8 cellular contexts compared by ENCODE assay signal in the genomic region with DNA sequence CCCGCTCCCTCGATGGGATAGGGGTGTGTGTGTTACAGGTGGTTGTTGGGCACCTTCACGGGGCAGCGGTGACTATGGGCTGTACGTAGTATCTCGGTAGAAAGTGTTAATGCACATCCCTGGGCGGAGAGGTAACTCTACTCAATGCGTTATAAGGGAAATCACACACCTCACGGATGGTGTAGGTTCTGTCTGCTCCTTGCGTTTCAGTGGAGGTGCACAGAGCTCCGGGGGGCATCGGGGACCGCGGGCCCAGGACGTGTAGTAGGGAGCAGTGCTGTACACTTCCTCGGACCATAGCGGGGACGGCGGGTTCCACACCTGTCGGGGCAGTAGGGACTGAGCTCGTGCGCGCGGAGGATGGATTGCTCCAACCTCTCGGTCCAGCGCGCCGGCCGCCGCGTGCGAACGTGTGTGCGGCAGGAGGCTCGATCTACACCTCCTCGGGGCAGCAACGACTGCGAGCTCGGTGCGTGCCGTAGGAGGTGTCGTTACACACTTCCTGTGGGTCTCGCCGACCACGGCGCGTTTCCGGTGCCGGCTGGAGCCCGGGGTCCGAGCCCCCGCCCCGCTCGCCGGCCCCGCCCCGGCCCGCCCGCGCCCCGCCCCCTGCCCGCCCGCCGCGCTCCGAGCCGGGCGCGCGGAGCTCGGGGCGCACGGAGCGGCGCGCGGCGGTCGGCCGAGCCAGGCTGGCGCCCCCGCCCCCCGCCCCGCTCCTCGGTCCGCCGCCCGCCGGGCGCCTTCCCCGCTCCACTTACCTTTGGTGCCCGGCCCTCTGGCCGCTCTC. TPM values are rescaled to one million over a fixed set of nuclear protein-coding genes. Genes with fewer than 3 reads are reported as not detected.
DNase-seq lines count a peak whose midpoint lies in the region; ATAC-seq and TF ChIP-seq lines count a peak whose summit lies in the region.

A gene with protein sequence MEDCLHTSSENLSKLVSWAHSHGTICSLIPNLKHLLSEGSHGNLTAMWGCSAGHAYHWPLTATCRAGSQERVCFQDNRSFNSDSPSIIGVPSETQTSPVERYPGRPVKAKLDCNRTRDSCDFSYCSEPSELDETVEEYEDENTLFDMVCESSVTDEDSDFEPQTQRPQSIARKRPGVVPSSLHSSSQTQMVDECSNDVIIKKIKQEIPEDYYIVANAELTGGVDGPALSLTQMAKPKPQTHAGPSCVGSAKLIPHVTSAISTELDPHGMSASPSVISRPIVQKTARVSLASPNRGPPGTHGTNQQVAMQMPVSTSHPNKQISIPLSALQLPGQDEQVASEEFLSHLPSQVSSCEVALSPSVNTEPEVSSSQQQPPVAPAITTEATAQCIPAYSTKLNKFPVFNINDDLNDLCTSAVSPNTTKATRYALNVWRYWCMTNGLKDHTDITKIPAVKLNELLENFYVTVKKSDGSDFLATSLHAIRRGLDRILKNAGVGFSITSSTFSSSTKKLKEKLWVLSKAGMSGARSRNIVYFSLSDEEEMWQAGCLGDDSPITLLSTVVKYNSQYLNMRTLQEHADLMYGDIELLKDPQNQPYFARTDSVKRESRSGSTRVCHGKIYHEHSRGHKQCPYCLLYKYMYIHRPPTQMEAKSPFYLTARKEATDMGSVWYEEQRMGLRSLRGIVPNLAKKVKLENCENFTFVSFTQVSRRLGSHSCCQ (plus strand): TSS at position 607 of the 787 bp plus-strand sequence. CDS start 87,254 bp downstream, outside the sequence.

- H3K36me3 Mint-ChIP-seq in activated naive CD8-positive, alpha-beta T cell = peaks cover 2% of the 10 kb centered on the region

- intact Hi-C loops in cardiac septum (cut with DNase I) = loop anchor here (10.0 kb wide), 1 partner anchor 102 kb away; the partner anchor contains the start of gene HSDL2

- TF ChIP-seq EP300 in upper lobe of left lung (IDR thresholded peaks at IDR 0.05) = no peak

- ATAC-seq in upper lobe of left lung (ENCODE audit: low FRiP score in 2 of 2) = peak; percentile 92 to 94

- peak within 1 kb of the TSS; percentile 70 for H3K4me3 ChIP-seq in MG63
- peak within 1 kb of the TSS; percentile 95 for H3K4me3 ChIP-seq in SK-N-MC
- peak within 1 kb of the TSS; percentile 73 to 91 (median 86) for H3K4me3 ChIP-seq in upper lobe of left lung

- H3K9me3 ChIP-seq in MG63 = no peaks in the 10 kb centered on the region
- no peaks in the 10 kb centered on the region for H3K9me3 ChIP-seq in SK-N-MC (ENCODE audit: low read depth, low read length)
- no peaks in the 10 kb centered on the region for H3K9me3 ChIP-seq in upper lobe of left lung

- H3K4me1 Mint-ChIP-seq in activated naive CD8-positive, alpha-beta T cell (ENCODE audit: low read depth) = peaks cover 42% of the 10 kb centered on the region

- 3 to 7% methylated on average over 14 to 36 of the region's 93 CpGs for WGBS in upper lobe of left lung, 2 donors

- TF ChIP-seq CTCF in upper lobe of left lung (IDR thresholded peaks at IDR 0.05) = no peak

- peak within 1 kb of the TSS; percentile 86 for H3K9ac ChIP-seq in SK-N-MC (ENCODE audit: insufficient read length)

- H3K36me3 ChIP-seq in MG63 (no peaks in the 10 kb centered on the region), SK-N-MC (ENCODE audit: insufficient read depth, low read length) (peaks cover 6% of the 10 kb centered on the region; the same call in 1 of the 2 replicates), upper lobe of left lung (no peaks in the 10 kb centered on the region)

- H3K27me3 ChIP-seq in MG63 (no peaks in the 10 kb centered on the region), upper lobe of left lung (no peaks in the 10 kb centered on the region)

- peaks cover 2 to 12% (median 7%) of the 10 kb centered on the region in 4 donors for H3K4me1 ChIP-seq in upper lobe of left lung

- H3K27me3 Mint-ChIP-seq in activated naive CD8-positive, alpha-beta T cell = no peaks in the 10 kb centered on the region

- TF ChIP-seq POLR2A in upper lobe of left lung (IDR thresholded peaks at IDR 0.05) = peak in 1 of 4 donors; percentile 71

- no peaks in the 10 kb centered on the region for H3K9me3 Mint-ChIP-seq in activated naive CD8-positive, alpha-beta T cell (ENCODE audit: low read depth)

- peak within 1 kb of the TSS; percentile 98 for H3K4me3 Mint-ChIP-seq in activated naive CD8-positive, alpha-beta T cell

- H3K27ac ChIP-seq in SK-N-MC (peak within 1 kb of the TSS; percentile 81; the same call in 1 of the 2 replicates), upper lobe of left lung (peak within 1 kb of the TSS; percentile 66 to 83 (median 82))

- DNase-seq in GM04504 (ENCODE audit: low read depth) = peak; percentile 50
- peak; percentile 66 for DNase-seq in HCEC 1CT
- peak; percentile 92 for DNase-seq in MG63
- DNase-seq in SK-N-MC (ENCODE audit: low read depth, low spot score) = no peak
- peak; percentile 91 for DNase-seq in cardiac septum (ENCODE audit: low spot score)
- DNase-seq in pons (ENCODE audit: low spot score) = peak; percentile 41
- DNase-seq in upper lobe of left lung = peak; percentile 91 to 95

- H3K27ac Mint-ChIP-seq in activated naive CD8-positive, alpha-beta T cell = peak within 1 kb of the TSS; percentile 96

RNA-seq across cellular contexts. Expression of the gene that starts here (rescaled TPM):
- 0.07 and 1.1 TPM in 2 replicates for total RNA-seq in MG63 (2014; rRNA removed; shearing (Covaris generic); ENCODE audit: low replicate concordance)
- total RNA-seq in cardiac septum (5.3 TPM), upper lobe of left lung (10 to 100 TPM in 5 of 6 donors, 1 to 10 TPM in 1; 9.2 to 21.1 (median 14.2) TPM)
